In genomic region chr1:100308777-100309176, GRCh38 we compare ENCODE assay signal across 16 cellular contexts. TPM values are rescaled to one million over a fixed set of nuclear protein-coding genes. Genes with fewer than 3 reads are reported as not detected.
DNase-seq lines count a peak whose midpoint lies in the region; ATAC-seq and TF ChIP-seq lines count a peak whose summit lies in the region.
"Had no signal": no experiment of that assay in that cellular context is flagged by ENCODE, and none has a peak within 500 bp of the region (broad histone marks: within the 10 kb centered on the region; RNA-seq: fewer than 3 reads in every experiment).

No MANE protein-coding gene starts in this region.

- no peak overlapping the region for H3K4me3 ChIP-seq in osteoblast (ENCODE audit: insufficient read depth, low read length)
- H3K4me3 ChIP-seq: MG63, thoracic aorta had no signal

- no peak for TF ChIP-seq CTCF in osteoblast (IDR thresholded peaks at IDR 0.05; ENCODE audit: extremely low read depth, low read depth, low read length)

- ATAC-seq in HG03103 (IDR thresholded peaks at IDR 0.05; ENCODE audit: low read depth, unreplicated experiment) (peak; percentile 74), GM21786 (IDR thresholded peaks at IDR 0.05; ENCODE audit: unreplicated experiment) (no peak)

- H3K36me3 ChIP-seq in osteoblast (ENCODE audit: insufficient read depth, low read length): no peaks in the 10 kb centered on the region
- H3K36me3 ChIP-seq: MG63, thoracic aorta had no signal

- DNase-seq in SIG-M5 treated with dmso at 0.1 percent for 504 hours (lab: John Stamatoyannopoulos, UW; ENCODE audit: unreplicated experiment) (peak; percentile 39), SIG-M5 (lab: John Stamatoyannopoulos, UW) (no peak), amniotic epithelial cell (ENCODE audit: low read depth) (peak; percentile 35), osteoblast (ENCODE audit: insufficient read length, low spot score, missing footprints) (peak; percentile 76), occipital lobe (lab: John Stamatoyannopoulos, UW) (no peak), dedifferentiated amniotic fluid mesenchymal stem cell (ENCODE audit: extremely low spot score) (no peak)
- DNase-seq: 8988T; activated B cell treated with CpG ODN at 0.5 μM for 24 hours; activated T-cell treated with anti-CD3 and anti-CD28 coated beads for 4 hours; amygdala; MG63; midbrain; stimulated activated CD4-positive, alpha-beta T cell treated with anti-CD3 and anti-CD28 coated beads, Interleukin-12 subunit alpha, Interleukin-12 subunit beta, amount 100 ng/mL, for 4 hours had no signal

- no peak overlapping the region for H3K4me2 ChIP-seq in osteoblast (ENCODE audit: insufficient read depth, low read length)

- no peaks in the 10 kb centered on the region for H4K20me1 ChIP-seq in osteoblast (ENCODE audit: insufficient read depth, low read length)

- no peaks in the 10 kb centered on the region for H3K4me1 ChIP-seq in osteoblast (ENCODE audit: insufficient read depth, low read length)

- no peak overlapping the region for H3K27ac ChIP-seq in osteoblast (ENCODE audit: low read depth, low read length)
- H3K27ac ChIP-seq: thoracic aorta had no signal

- H3K9me3 ChIP-seq in osteoblast (ENCODE audit: low read depth, low read length): no peaks in the 10 kb centered on the region
- H3K9me3 ChIP-seq: MG63, thoracic aorta had no signal

- no peak overlapping the region for H2AFZ ChIP-seq in osteoblast (ENCODE audit: low read length)

- H3K79me2 ChIP-seq in osteoblast (ENCODE audit: insufficient read depth, low read length): no peaks in the 10 kb centered on the region

- H3K27me3 ChIP-seq in osteoblast (ENCODE audit: insufficient read depth, low read length): peaks cover 3% of the 10 kb centered on the region
- H3K27me3 ChIP-seq: MG63 had no signal

RNA-seq across cellular contexts. Expression of gene RTCA, which starts 42.8 kb away (rescaled TPM):
- total RNA-seq in osteoblast (31.2 and 38.7 TPM in 2 replicates), occipital lobe (60.8 TPM)

RNA-seq across cellular contexts. Expression of gene CDC14A, which starts 43.5 kb away (rescaled TPM):
- 6.5 and 6.9 TPM in 2 replicates for total RNA-seq in osteoblast
- 5.1 TPM for total RNA-seq in occipital lobe

RNA-seq across cellular contexts. Expression of gene DBT, which starts 59.1 kb away (rescaled TPM):
- total RNA-seq in osteoblast (6.9 and 8.0 TPM in 2 replicates), occipital lobe (7.8 TPM)

Comparison
In these comparisons a context has a peak if more than half of its experiments do, and no peak if none do; other contexts are left out.
1. DNase-seq: peak in SIG-M5 treated with dmso at 0.1 percent for 504 hours (single experiment), amniotic epithelial cell (single experiment) and osteoblast (single experiment); none in SIG-M5 (single experiment), occipital lobe (single experiment) and dedifferentiated amniotic fluid mesenchymal stem cell (single experiment).